ENCODE assay signal across 15 cellular contexts in the genomic region with DNA sequence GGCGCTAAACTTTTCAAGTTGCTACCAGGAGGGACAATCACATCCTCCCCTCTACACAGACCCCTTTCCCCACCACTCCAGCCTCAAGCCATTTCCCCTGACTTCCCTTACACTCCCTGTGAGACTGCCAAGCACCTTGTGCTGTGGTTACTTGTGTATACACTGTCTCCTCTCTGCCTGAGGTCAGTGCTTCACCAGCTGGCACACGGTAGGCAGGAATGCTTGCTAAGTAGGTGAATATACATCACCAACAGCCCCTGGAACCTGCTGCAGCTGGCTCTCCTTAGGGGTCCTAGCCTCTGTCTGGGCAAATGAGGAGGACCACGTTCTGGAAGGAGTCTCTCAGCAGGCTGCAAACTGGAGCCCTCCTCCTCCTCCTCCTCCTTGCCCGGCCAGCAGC.
"Had no signal": no experiment of that assay in that cellular context is flagged by ENCODE, and none has a peak within 500 bp of the region (broad histone marks: within the 10 kb centered on the region; RNA-seq: fewer than 3 reads in every experiment).

No MANE protein-coding gene starts in this region.

- ATAC-seq: effector memory CD8-positive, alpha-beta T cell; gastroesophageal sphincter; left ventricle myocardium superior had no signal

- H3K27ac ChIP-seq: adrenal gland, gastroesophageal sphincter, ovary had no signal

- H3K27ac Mint-ChIP-seq: activated T-helper 2 cell treated with anti-CD3 and anti-CD28 coated beads, Interferon-gamma antibody, Interleukin-2, Interleukin-4, amounts not matched to agents 10 μg/mL and 5 μg/mL and 100 μg/mL, durations not matched to agents 14 hours and 24 hours and 36 hours; effector memory CD8-positive, alpha-beta T cell had no signal

- H3K9me3 Mint-ChIP-seq: activated T-helper 2 cell treated with anti-CD3 and anti-CD28 coated beads, Interferon-gamma antibody, Interleukin-2, Interleukin-4, amounts not matched to agents 10 μg/mL and 5 μg/mL and 100 μg/mL, durations not matched to agents 14 hours and 24 hours and 36 hours; effector memory CD8-positive, alpha-beta T cell had no signal

- H3K4me3 Mint-ChIP-seq: effector memory CD8-positive, alpha-beta T cell had no signal

- DNase-seq: activated CD4-positive, CD25-positive, alpha-beta regulatory T cell; activated naive CD4-positive, alpha-beta T cell treated with anti-CD3 and anti-CD28 coated beads, Interleukin-2, amount 50 U/mL, for 16 hours; adrenal gland; cortex of kidney; effector memory CD8-positive, alpha-beta T cell; kidney; left ventricle myocardium superior; mesendoderm; ovary; small intestine; substantia nigra; T-helper 2 cell; trophoblast cell had no signal
